1 cellular context compared by ENCODE assay signal in the genomic region with DNA sequence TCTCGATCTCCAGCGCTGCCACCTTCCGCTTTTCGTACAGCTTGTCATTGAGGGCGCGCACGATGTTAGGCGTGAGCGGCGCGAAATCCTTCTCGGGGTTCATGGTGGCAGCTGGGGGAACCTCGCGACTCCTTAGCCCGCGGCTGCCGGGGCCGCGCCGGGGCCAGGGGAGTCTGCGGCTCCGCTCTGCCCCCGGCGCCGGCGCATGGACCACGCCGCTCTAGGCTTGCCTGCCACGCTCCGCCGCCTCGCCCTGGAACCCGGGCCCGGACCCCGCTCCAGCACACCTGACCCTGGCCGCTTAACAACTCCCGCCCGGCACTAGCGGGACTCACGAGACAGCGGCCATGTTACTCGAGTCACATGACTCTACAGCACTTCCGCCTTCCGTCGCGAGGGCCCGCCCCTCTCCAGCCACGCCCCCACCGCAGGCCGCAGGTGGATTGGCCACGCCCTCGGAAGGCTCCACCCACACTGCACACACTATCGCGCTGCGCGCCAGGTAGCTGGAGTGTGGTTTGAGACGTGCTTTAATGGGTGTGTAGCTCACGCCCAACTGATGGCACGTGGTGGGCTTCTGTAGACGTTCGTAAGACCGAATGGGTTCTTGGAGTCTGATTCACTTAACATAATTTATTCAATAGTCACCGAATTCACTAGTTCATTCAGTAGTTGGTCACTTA.
TF ChIP-seq lines count a peak whose summit lies in the region.

Gene VAC14, minus strand, starts transcription at position 361 of the 683 bp plus-strand sequence. Its CDS starts 258 bp downstream, at position 103.

TF ChIP-seq in HepG2, 621 proteins besides CTCF, POLR2A, EP300 and RAD21 (continued from another document and continues in another):
- TF ChIP-seq ZNF431 (CRISPR knock-in tag; IDR thresholded peaks at IDR 0.05; ENCODE audit: borderline replicate concordance, low read depth): no peak
- peak; percentile 65 for TF ChIP-seq RBM39 (IDR thresholded peaks at IDR 0.05; ENCODE audit: low read depth, low read length, poor library complexity, severe bottlenecking)
- TF ChIP-seq NFKB2 (CRISPR knock-in tag; IDR thresholded peaks at IDR 0.05; ENCODE audit: borderline replicate concordance): peak; percentile 86; the same call in 1 of the 2 replicates
- no peak for TF ChIP-seq MAF1 (CRISPR knock-in tag; IDR thresholded peaks at IDR 0.05; ENCODE audit: borderline replicate concordance)
- TF ChIP-seq DPF2 (CRISPR knock-in tag; IDR thresholded peaks at IDR 0.05; ENCODE audit: borderline replicate concordance, low read depth): no peak
- no peak for TF ChIP-seq HNF4A (CRISPR knock-in tag; IDR thresholded peaks at IDR 0.05)
- TF ChIP-seq NFE2 (CRISPR knock-in tag; IDR thresholded peaks at IDR 0.05): no peak
- TF ChIP-seq NFRKB (IDR thresholded peaks at IDR 0.05): no peak
- no peak for TF ChIP-seq ZNF703 (CRISPR knock-in tag; IDR thresholded peaks at IDR 0.05; ENCODE audit: borderline replicate concordance)
- peak; percentile 28 for TF ChIP-seq PTBP1 (IDR thresholded peaks at IDR 0.05; ENCODE audit: low read depth, low read length, poor library complexity, severe bottlenecking)
- TF ChIP-seq ZFP82 (CRISPR knock-in tag; IDR thresholded peaks at IDR 0.05; ENCODE audit: borderline replicate concordance): no peak
- no peak; the same call in 1 of the 2 replicates for TF ChIP-seq ATF7-NPFF (CRISPR knock-in tag; IDR thresholded peaks at IDR 0.05; ENCODE audit: low read depth)
- TF ChIP-seq, protein P1, sequence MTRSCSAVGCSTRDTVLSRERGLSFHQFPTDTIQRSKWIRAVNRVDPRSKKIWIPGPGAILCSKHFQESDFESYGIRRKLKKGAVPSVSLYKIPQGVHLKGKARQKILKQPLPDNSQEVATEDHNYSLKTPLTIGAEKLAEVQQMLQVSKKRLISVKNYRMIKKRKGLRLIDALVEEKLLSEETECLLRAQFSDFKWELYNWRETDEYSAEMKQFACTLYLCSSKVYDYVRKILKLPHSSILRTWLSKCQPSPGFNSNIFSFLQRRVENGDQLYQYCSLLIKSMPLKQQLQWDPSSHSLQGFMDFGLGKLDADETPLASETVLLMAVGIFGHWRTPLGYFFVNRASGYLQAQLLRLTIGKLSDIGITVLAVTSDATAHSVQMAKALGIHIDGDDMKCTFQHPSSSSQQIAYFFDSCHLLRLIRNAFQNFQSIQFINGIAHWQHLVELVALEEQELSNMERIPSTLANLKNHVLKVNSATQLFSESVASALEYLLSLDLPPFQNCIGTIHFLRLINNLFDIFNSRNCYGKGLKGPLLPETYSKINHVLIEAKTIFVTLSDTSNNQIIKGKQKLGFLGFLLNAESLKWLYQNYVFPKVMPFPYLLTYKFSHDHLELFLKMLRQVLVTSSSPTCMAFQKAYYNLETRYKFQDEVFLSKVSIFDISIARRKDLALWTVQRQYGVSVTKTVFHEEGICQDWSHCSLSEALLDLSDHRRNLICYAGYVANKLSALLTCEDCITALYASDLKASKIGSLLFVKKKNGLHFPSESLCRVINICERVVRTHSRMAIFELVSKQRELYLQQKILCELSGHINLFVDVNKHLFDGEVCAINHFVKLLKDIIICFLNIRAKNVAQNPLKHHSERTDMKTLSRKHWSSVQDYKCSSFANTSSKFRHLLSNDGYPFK (CRISPR knock-in tag; IDR thresholded peaks at IDR 0.05; ENCODE audit: borderline replicate concordance): peak; percentile 74; the same call in 1 of the 2 replicates
- TF ChIP-seq, protein P2, sequence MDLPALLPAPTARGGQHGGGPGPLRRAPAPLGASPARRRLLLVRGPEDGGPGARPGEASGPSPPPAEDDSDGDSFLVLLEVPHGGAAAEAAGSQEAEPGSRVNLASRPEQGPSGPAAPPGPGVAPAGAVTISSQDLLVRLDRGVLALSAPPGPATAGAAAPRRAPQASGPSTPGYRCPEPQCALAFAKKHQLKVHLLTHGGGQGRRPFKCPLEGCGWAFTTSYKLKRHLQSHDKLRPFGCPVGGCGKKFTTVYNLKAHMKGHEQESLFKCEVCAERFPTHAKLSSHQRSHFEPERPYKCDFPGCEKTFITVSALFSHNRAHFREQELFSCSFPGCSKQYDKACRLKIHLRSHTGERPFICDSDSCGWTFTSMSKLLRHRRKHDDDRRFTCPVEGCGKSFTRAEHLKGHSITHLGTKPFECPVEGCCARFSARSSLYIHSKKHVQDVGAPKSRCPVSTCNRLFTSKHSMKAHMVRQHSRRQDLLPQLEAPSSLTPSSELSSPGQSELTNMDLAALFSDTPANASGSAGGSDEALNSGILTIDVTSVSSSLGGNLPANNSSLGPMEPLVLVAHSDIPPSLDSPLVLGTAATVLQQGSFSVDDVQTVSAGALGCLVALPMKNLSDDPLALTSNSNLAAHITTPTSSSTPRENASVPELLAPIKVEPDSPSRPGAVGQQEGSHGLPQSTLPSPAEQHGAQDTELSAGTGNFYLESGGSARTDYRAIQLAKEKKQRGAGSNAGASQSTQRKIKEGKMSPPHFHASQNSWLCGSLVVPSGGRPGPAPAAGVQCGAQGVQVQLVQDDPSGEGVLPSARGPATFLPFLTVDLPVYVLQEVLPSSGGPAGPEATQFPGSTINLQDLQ (CRISPR knock-in tag; IDR thresholded peaks at IDR 0.05): no peak
- peak; percentile 87 for TF ChIP-seq CHD2 (IDR thresholded peaks at IDR 0.05; ENCODE audit: low read depth, low read length)
- no peak for TF ChIP-seq HNRNPK (IDR thresholded peaks at IDR 0.05; ENCODE audit: low read depth, low read length, poor library complexity, severe bottlenecking)
- TF ChIP-seq, protein P3, sequence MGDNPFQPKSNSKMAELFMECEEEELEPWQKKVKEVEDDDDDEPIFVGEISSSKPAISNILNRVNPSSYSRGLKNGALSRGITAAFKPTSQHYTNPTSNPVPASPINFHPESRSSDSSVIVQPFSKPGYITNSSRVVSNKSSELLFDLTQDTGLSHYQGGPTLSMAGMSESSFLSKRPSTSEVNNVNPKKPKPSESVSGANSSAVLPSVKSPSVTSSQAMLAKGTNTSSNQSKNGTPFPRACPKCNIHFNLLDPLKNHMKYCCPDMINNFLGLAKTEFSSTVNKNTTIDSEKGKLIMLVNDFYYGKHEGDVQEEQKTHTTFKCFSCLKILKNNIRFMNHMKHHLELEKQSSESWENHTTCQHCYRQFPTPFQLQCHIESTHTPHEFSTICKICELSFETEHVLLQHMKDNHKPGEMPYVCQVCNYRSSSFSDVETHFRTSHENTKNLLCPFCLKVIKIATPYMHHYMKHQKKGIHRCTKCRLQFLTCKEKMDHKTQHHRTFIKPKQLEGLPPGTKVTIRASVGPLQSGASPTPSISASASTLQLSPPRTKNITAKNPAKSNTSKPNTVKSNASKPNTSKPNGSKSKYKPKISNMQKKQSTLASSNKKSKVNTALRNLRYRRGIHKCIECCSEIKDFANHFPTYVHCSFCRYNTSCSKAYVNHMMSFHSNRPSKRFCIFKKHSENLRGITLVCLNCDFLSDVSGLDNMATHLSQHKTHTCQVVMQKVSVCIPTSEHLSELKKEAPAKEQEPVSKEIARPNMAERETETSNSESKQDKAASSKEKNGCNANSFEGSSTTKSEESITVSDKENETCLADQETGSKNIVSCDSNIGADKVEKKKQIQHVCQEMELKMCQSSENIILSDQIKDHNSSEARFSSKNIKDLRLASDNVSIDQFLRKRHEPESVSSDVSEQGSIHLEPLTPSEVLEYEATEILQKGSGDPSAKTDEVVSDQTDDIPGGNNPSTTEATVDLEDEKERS (CRISPR knock-in tag; IDR thresholded peaks at IDR 0.05): no peak
- no peak for TF ChIP-seq ZNF446 (CRISPR knock-in tag; IDR thresholded peaks at IDR 0.05)
- TF ChIP-seq ZNF562 (CRISPR knock-in tag; IDR thresholded peaks at IDR 0.05; ENCODE audit: borderline replicate concordance): no peak
- TF ChIP-seq NCOA5 (CRISPR knock-in tag; IDR thresholded peaks at IDR 0.05): no peak
- TF ChIP-seq ZNF816 (CRISPR knock-in tag; IDR thresholded peaks at IDR 0.05; ENCODE audit: borderline replicate concordance): no peak; the same call in 1 of the 2 replicates
- no peak for TF ChIP-seq SAFB2 (CRISPR knock-in tag; IDR thresholded peaks at IDR 0.05; ENCODE audit: borderline replicate concordance, low read depth)
- TF ChIP-seq HNF1B (CRISPR knock-in tag; IDR thresholded peaks at IDR 0.05): no peak; the same call in 1 of the 2 replicates
- TF ChIP-seq, protein P4, sequence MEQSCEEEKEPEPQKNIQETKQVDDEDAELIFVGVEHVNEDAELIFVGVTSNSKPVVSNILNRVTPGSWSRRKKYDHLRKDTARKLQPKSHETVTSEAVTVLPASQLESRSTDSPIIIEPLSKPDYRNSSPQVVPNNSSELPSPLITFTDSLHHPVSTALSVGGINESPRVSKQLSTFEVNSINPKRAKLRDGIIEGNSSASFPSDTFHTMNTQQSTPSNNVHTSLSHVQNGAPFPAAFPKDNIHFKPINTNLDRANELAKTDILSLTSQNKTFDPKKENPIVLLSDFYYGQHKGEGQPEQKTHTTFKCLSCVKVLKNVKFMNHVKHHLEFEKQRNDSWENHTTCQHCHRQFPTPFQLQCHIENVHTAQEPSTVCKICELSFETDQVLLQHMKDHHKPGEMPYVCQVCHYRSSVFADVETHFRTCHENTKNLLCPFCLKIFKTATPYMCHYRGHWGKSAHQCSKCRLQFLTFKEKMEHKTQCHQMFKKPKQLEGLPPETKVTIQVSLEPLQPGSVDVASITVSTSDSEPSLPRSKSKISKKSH (CRISPR knock-in tag; IDR thresholded peaks at IDR 0.05; ENCODE audit: borderline replicate concordance): no peak
- TF ChIP-seq ZNF460 (CRISPR knock-in tag; IDR thresholded peaks at IDR 0.05; ENCODE audit: borderline replicate concordance): no peak
- no peak for TF ChIP-seq ZNF781 (CRISPR knock-in tag; IDR thresholded peaks at IDR 0.05; ENCODE audit: borderline replicate concordance, not compliant biosample characterization)
- peak; percentile 98 for TF ChIP-seq SP4 (CRISPR knock-in tag; IDR thresholded peaks at IDR 0.05)
- no peak for TF ChIP-seq STAG1 (CRISPR knock-in tag; IDR thresholded peaks at IDR 0.05)
- no peak for TF ChIP-seq SMC3 (IDR thresholded peaks at IDR 0.05; ENCODE audit: low read length)
- TF ChIP-seq HDAC6 (IDR thresholded peaks at IDR 0.05; ENCODE audit: low read depth, low read length): no peak
- no peak for TF ChIP-seq PLSCR1 (CRISPR knock-in tag; IDR thresholded peaks at IDR 0.05; ENCODE audit: borderline replicate concordance)
- TF ChIP-seq CC2D1A (CRISPR knock-in tag; IDR thresholded peaks at IDR 0.05): no peak
- no peak for TF ChIP-seq ZNF12 (CRISPR knock-in tag; IDR thresholded peaks at IDR 0.05)
- TF ChIP-seq ZSCAN5A (CRISPR knock-in tag; IDR thresholded peaks at IDR 0.05; ENCODE audit: borderline replicate concordance): no peak
- TF ChIP-seq ZNF143 (CRISPR knock-in tag; IDR thresholded peaks at IDR 0.05): peak; percentile 45; the same call in 1 of the 2 replicates
- TF ChIP-seq KLF6 (CRISPR knock-in tag; IDR thresholded peaks at IDR 0.05): peak; percentile 20; the same call in 1 of the 2 replicates
- no peak for TF ChIP-seq PBX2 (CRISPR knock-in tag; IDR thresholded peaks at IDR 0.05)
- no peak; the same call in 1 of the 2 replicates for TF ChIP-seq GLI4 (CRISPR knock-in tag; IDR thresholded peaks at IDR 0.05; ENCODE audit: borderline replicate concordance)
- TF ChIP-seq ZNF776 (CRISPR knock-in tag; IDR thresholded peaks at IDR 0.05): peak; percentile 81
- TF ChIP-seq ZNF546 (CRISPR knock-in tag; conservative IDR thresholded peaks at IDR 0.05): no peak
- TF ChIP-seq ZNF432 (CRISPR knock-in tag; IDR thresholded peaks at IDR 0.05; ENCODE audit: borderline replicate concordance): no peak
- TF ChIP-seq ZFP41 (CRISPR knock-in tag; IDR thresholded peaks at IDR 0.05; ENCODE audit: borderline replicate concordance): no peak
- peak; percentile 58; the same call in 1 of the 2 replicates for TF ChIP-seq ZBTB26 (CRISPR knock-in tag; IDR thresholded peaks at IDR 0.05; ENCODE audit: borderline replicate concordance)
